8 cellular contexts compared by ENCODE assay signal in the genomic region with DNA sequence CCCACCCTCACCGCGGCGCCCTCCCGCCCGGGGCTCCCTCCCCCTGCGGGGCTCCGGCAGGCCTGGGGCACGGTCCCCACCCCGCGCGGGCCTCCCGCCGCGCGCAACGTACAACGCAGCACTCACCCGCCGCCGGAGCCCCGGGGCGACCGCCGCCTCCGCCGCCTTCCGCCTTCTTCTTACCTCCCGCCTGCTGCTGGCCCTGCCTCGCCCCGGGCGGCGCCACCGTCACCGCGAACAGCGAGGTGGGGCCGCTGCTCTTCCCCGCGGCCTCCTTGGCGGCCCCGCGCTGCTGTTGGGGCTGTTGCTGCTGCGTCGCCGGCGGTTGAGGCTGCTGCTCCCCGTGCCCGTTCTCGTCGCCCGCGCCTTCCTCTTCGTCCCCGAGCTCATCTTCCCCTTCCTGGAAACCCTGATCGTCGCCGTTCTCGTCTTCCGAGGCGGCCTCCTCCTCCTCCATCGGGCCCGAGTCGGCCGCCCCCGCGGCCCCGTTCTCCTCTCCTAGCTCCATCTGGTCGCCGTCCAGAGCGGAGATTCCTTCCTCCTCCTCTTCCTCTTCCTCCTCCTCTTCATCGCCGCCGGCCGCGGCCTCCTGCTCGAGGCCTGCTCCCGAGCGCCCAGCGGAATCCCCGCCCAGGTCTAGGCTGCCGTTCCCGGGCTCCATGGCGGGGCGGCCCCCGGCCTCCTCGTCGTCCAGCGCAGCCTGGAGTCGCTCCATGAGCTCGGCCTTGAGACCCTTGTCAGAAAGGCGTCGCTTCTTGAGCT. TPM values are rescaled to one million over a fixed set of nuclear protein-coding genes. Genes with fewer than 3 reads are reported as not detected.
DNase-seq lines count a peak whose midpoint lies in the region; ATAC-seq and TF ChIP-seq lines count a peak whose summit lies in the region.

No MANE protein-coding gene starts in this region.

- TF ChIP-seq CTCF in C4-2B (conservative IDR thresholded peaks at IDR 0.05), result no peak
- no peak for TF ChIP-seq CTCF in LNCaP clone FGC (IDR thresholded peaks at IDR 0.05; ENCODE audit: control insufficient read depth, extremely low read depth, insufficient read depth)
- TF ChIP-seq CTCF in kidney epithelial cell (IDR thresholded peaks at IDR 0.05; ENCODE audit: insufficient read depth, low read length, poor library complexity, severe bottlenecking), result no peak

- peaks cover 1% of the 10 kb centered on the region for H3K36me3 ChIP-seq in kidney epithelial cell (ENCODE audit: control insufficient read depth, insufficient read depth, low read length)

- H3K4me3 ChIP-seq in LNCaP clone FGC (ENCODE audit: low read depth, low read length) (peak overlapping the region; percentile 95), kidney epithelial cell (ENCODE audit: low read depth, low read length) (peak overlapping the region; percentile 98)

- DNase-seq in LNCaP clone FGC (ENCODE audit: low read depth) (no peak), kidney epithelial cell (ENCODE audit: low read depth) (no peak), RKO (ENCODE audit: low spot score) (no peak), NCI-H524 treated with DMSO at 0.1 percent for 48 hours (lab: John Stamatoyannopoulos, UW) (no peak)
- DNase-seq in stimulated activated CD4-positive, alpha-beta T cell treated with anti-CD3 and anti-CD28 coated beads, Interleukin-2, amount 100 ng/mL, for 48 hours, result peak; percentile 26 to 27

- H3K27me3 ChIP-seq in kidney epithelial cell (ENCODE audit: control insufficient read depth, insufficient read depth, low read length), result no peaks in the 10 kb centered on the region

- ATAC-seq in GM21619 (IDR thresholded peaks at IDR 0.05; ENCODE audit: unreplicated experiment), result peak; percentile 6

- peak overlapping the region; percentile 100 for H3K27ac ChIP-seq in C4-2B
- H3K27ac ChIP-seq in angular gyrus (ENCODE audit: low read depth, low read length), result peak overlapping the region; percentile 99

RNA-seq across cellular contexts. Expression of a gene that starts 0.7 kb away (rescaled TPM):
- 271 and 358 TPM in 2 replicates for total RNA-seq in kidney epithelial cell

RNA-seq across cellular contexts. Expression of a gene that starts 28.2 kb away (rescaled TPM):
- 25.1 and 30.2 TPM in 2 replicates for total RNA-seq in kidney epithelial cell

Comparison
In these comparisons a context has a peak if more than half of its experiments do, and no peak if none do; other contexts are left out.
1. DNase-seq: peak in stimulated activated CD4-positive, alpha-beta T cell treated with anti-CD3 and anti-CD28 coated beads, Interleukin-2, amount 100 ng/mL, for 48 hours (2 of 2); none in LNCaP clone FGC (single experiment), kidney epithelial cell (single experiment), RKO (single experiment) and NCI-H524 treated with DMSO at 0.1 percent for 48 hours (single experiment).